18 cellular contexts compared by ENCODE assay signal in the genomic region with DNA sequence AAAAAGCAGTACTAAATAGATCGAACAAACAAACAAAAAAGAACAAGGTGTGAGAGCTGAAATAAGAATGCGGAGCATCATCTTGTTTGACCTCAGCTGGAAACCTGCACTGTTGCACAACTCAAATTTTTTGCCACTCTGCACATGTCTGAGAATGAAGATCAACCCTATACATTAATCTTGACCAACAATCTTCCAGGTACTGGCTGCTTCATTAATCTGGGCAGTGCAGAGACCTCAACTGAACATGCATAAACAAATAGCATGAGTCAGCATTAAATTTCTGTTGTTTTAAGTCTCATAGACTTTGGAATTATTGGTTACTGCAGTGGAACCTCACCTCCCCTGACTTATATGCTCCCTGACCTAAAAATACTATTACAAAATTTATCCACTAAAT.
"Had no signal": no experiment of that assay in that cellular context is flagged by ENCODE, and none has a peak within 500 bp of the region (broad histone marks: within the 10 kb centered on the region; RNA-seq: fewer than 3 reads in every experiment).

No MANE protein-coding gene starts in this region.

- DNase-seq: activated CD4-positive, alpha-beta T cell treated with anti-CD3 and anti-CD28 coated beads for 4 hours; activated CD8-positive, alpha-beta memory T cell treated with anti-CD3 and anti-CD28 coated beads, Interleukin-2, amount 50 U/mL, for 4 hours; activated CD8-positive, alpha-beta T cell treated with anti-CD3 and anti-CD28 coated beads for 36 hours; activated T-cell treated with anti-CD3 and anti-CD28 coated beads, Interleukin-2, amount 50 U/mL, for 1 hour; amniotic stem cell; body of pancreas; NCI-H1105 treated with DMSO at 0.1 percent for 48 hours; NCI-H1436 treated with DMSO at 0.1 percent for 48 hours; NCI-H187; NCI-H2081; NCI-H510A treated with DMSO at 0.1 percent for 48 hours; NCI-H69; SJCRH30; SW 1271 had no signal

- H3K27me3 ChIP-seq: ascending aorta, body of pancreas, SJCRH30 had no signal

- H3K4me2 ChIP-seq: KMS-11 had no signal

- H3K36me3 ChIP-seq: ascending aorta, SJCRH30 had no signal

- H3K4me3 ChIP-seq: ascending aorta, body of pancreas, SJCRH30 had no signal

- H3K9ac ChIP-seq: KMS-11 had no signal

- H3K27ac ChIP-seq: ascending aorta, body of pancreas, KMS-11, SJCRH30 had no signal

- H3K9me3 ChIP-seq: ascending aorta, SJCRH30 had no signal

- ATAC-seq: activated CD4-positive, CD25-positive, alpha-beta regulatory T cell treated with anti-CD3 and anti-CD28 coated beads, Interleukin-2, amount 50 U/mL, for 24 hours; activated CD8-positive, alpha-beta T cell treated with anti-CD3 and anti-CD28 coated beads for 36 hours; body of pancreas; SK-N-SH treated with all-trans-retinoic acid at 6 μM for 48 hours had no signal

- H3K4me1 ChIP-seq: ascending aorta, body of pancreas, SJCRH30 had no signal
